In the genomic region with DNA sequence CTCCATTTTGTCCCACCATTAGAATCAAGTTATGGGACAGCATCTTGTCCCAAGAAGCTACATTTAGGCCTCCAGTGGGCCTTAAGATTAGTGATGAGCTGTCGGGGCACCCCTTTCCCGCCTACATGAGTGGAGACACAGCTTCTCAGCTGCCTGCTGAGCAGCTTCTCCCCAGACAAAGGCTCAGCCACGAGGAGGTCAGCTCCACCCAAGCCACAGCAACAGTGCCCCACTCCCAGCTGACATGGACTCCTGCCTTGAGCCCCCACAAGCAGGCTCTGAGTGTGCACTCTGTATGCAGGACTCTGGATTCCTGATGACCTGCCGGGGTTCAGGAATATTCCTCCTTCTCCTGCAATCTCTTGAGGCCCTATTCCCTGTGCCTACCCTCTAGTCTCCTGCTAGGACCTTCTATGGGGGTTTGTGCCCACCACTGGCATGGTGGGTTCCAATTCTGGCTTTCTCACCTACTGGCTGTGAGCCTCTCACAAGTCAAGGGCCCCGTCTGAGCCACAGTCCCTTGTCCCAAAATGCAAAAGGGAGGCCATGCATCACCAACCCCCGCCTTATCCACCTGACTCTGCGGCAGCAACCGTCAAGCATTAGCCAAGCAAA, we compare ENCODE assay signal across 24 cellular contexts.
"Had no signal": no experiment of that assay in that cellular context is flagged by ENCODE, and none has a peak within 500 bp of the region (broad histone marks: within the 10 kb centered on the region; RNA-seq: fewer than 3 reads in every experiment).

No MANE protein-coding gene starts in this region.

- H3K27me3 ChIP-seq: colonic mucosa, esophagus squamous epithelium, gastrocnemius medialis, left lung had no signal

- H3K27ac ChIP-seq: colonic mucosa, epithelial cell of prostate, esophagus squamous epithelium, gastrocnemius medialis, heart right ventricle, left lung, lower lobe of right lung had no signal

- H3K4me3 ChIP-seq: colonic mucosa, esophagus squamous epithelium, gastrocnemius medialis, heart right ventricle, left lung, lower lobe of right lung, mucosa of descending colon had no signal

- ATAC-seq: effector memory CD8-positive, alpha-beta T cell; esophagus mucosa; gastrocnemius medialis; heart right ventricle; left cardiac atrium; left lung; left ventricle myocardium superior; lower lobe of right lung; mucosa of descending colon had no signal

- H3K9me3 ChIP-seq: colonic mucosa, esophagus squamous epithelium, gastrocnemius medialis, heart right ventricle, left lung, lower lobe of right lung, mucosa of descending colon had no signal

- H3K4me1 ChIP-seq: colonic mucosa, esophagus squamous epithelium, gastrocnemius medialis, heart right ventricle, left lung, lower lobe of right lung had no signal

- DNase-seq: colonic mucosa; cortex of kidney; effector CD8-positive, alpha-beta T cell; effector memory CD8-positive, alpha-beta T cell; endodermal cell; erythroblast; esophagus squamous epithelium; foreskin fibroblast; foreskin melanocyte; gastrocnemius medialis; glutamatergic neuron; heart right ventricle; hippocampal formation; left cardiac atrium; left lung; left ventricle myocardium superior; lower lobe of right lung; mesenchymal stem cell; mucosa of descending colon had no signal

- FAIRE-seq: endometrium, islet of Langerhans, keratinocyte had no signal

- H3K36me3 ChIP-seq: colonic mucosa, esophagus squamous epithelium, gastrocnemius medialis, heart right ventricle, left lung, lower lobe of right lung had no signal
